Comparison of ENCODE assay signal across 32 cellular contexts in the genomic region with DNA sequence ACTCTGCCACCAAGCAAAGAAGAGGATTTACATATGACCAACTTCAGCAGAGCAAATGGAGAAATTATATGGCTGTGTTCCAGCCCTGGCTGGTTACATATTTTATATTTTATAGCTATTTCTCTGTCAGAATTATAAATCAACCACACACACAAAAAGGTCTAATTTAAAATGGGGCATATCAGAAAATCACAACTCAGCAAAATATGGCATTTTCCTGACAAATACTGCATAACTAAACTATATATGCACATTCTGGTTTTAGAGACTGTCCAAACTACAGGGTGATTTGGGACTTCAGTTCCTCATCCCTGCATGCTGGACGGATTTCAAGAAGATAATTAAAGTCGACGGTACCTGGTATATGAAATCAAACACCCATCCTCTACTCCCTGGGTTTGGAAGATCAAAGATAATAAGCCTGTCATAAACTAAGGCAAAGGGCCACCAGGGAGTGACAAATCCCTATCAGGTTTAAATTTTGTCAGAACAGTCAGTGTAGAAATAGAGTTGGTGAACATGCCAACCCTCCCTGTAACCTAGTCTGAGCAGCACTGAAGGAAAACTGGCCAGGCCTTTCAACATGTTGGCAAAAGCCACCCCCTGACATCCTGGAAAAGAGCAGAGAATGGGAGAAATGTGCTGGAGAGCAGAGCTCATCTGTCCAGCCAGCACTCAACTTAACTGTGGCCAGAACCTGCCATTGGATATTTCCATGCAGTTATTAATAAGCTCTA.
DNase-seq lines count a peak whose midpoint lies in the region; ATAC-seq, FAIRE-seq and TF ChIP-seq lines count a peak whose summit lies in the region.
"Had no signal": no experiment of that assay in that cellular context is flagged by ENCODE, and none has a peak within 500 bp of the region (broad histone marks: within the 10 kb centered on the region; RNA-seq: fewer than 3 reads in every experiment).

No MANE protein-coding gene starts in this region.

- no peaks in the 10 kb centered on the region for H3K79me2 ChIP-seq in K562 (ENCODE audit: control insufficient read depth, insufficient read depth, low read length)

- no peak for TF ChIP-seq RAD21 in K562 (CRISPR knock-in tag; conservative IDR thresholded peaks at IDR 0.05 in 1 of 2, IDR thresholded peaks at IDR 0.05 in 1 of 2)

- H4K20me1 ChIP-seq in K562 (replicated peaks; ENCODE audit: control insufficient read depth, insufficient read depth, low read length): no peaks in the 10 kb centered on the region

- H3K4me1 ChIP-seq in K562 (replicated peaks in 1 of 2; ENCODE audit: control insufficient read depth in 2 of 2, insufficient read depth in 2 of 2, low read length in 2 of 2): peaks cover 0 to 7% of the 10 kb centered on the region in 2 experiments; a peak in 2 of 5 replicates
- peaks cover 12% of the 10 kb centered on the region for H3K4me1 ChIP-seq in mucosa of descending colon (ENCODE audit: low read depth)
- peaks cover 5% of the 10 kb centered on the region for H3K4me1 ChIP-seq in prostate gland (replicated peaks)
- H3K4me1 ChIP-seq: breast epithelium, gastroesophageal sphincter, neural progenitor cell had no signal

- no peak overlapping the region for H3K27ac ChIP-seq in K562 (ENCODE audit: extremely low read depth, low read depth, low read length)
- H3K27ac ChIP-seq in prostate gland: no peak overlapping the region
- H3K27ac ChIP-seq: 22Rv1, gastroesophageal sphincter, neural progenitor cell had no signal

- no peak for FAIRE-seq in K562 (lab: Jason Lieb, UNC)

- no peaks in the 10 kb centered on the region for H3K9me1 ChIP-seq in K562 (ENCODE audit: control insufficient read depth, insufficient read depth, low read length)

- H3K27me3 ChIP-seq in K562 (ENCODE audit: control insufficient read depth in 2 of 2, insufficient read depth in 2 of 2, low read length in 2 of 2) (peaks cover 0 to 6% of the 10 kb centered on the region in 2 experiments; a peak in 1 of 5 replicates), prostate gland (replicated peaks; ENCODE audit: insufficient read depth) (no peaks in the 10 kb centered on the region)
- H3K27me3 ChIP-seq: breast epithelium, gastroesophageal sphincter, neural progenitor cell, Peyer's patch had no signal

- H3K4me1 Mint-ChIP-seq in stimulated activated memory B cell treated with anti-CD40 and anti-IgM and Interleukin-4, amounts not matched to agents 10 μg/mL and 1 μg/mL and 100 μg/mL, for 72 hours: no peaks in the 10 kb centered on the region
- no peaks in the 10 kb centered on the region for H3K4me1 Mint-ChIP-seq in osteocyte (ENCODE audit: unreplicated experiment)
- H3K4me1 Mint-ChIP-seq: activated CD4-positive, alpha-beta memory T cell treated with anti-CD3 and anti-CD28 coated beads, Interleukin-2, amount 10 ng/mL, durations not matched to agents 7 days and 5 days; activated naive CD4-positive, alpha-beta T cell treated with anti-CD3 and anti-CD28 coated beads, Interleukin-2, amount 10 ng/mL, durations not matched to agents 7 days and 5 days had no signal

- no peak overlapping the region for H3K27ac Mint-ChIP-seq in stimulated activated memory B cell treated with anti-CD40 and anti-IgM and Interleukin-4, amounts not matched to agents 10 μg/mL and 1 μg/mL and 100 μg/mL, for 72 hours
- H3K27ac Mint-ChIP-seq in osteocyte (ENCODE audit: unreplicated experiment): no peak overlapping the region
- H3K27ac Mint-ChIP-seq: activated CD4-positive, alpha-beta memory T cell treated with anti-CD3 and anti-CD28 coated beads, Interleukin-2, amount 10 ng/mL, durations not matched to agents 7 days and 5 days; activated naive CD4-positive, alpha-beta T cell treated with anti-CD3 and anti-CD28 coated beads, Interleukin-2, amount 10 ng/mL, durations not matched to agents 7 days and 5 days; activated T-helper 1 cell treated with anti-CD3 and anti-CD28 coated beads, Interleukin-12 subunit alpha, Interleukin-12 subunit beta, Interleukin-2, Interleukin-4 antibody, amounts not matched to agents 30 ng/mL and 10 ng/mL and 1 ng/mL, durations not matched to agents 14 hours and 24 hours and 36 hours; CD14-positive monocyte; HFFc6; neural progenitor cell; T-helper 2 cell treated with Interferon-gamma antibody and Interleukin-4, amounts not matched to agents 5 μg/mL and 100 μg/mL, for 36 hours had no signal

- H3K27me3 Mint-ChIP-seq in stimulated activated memory B cell treated with anti-CD40 and anti-IgM and Interleukin-4, amounts not matched to agents 10 μg/mL and 1 μg/mL and 100 μg/mL, for 72 hours: peaks cover 18% of the 10 kb centered on the region
- peaks cover 3% of the 10 kb centered on the region for H3K27me3 Mint-ChIP-seq in osteocyte (ENCODE audit: unreplicated experiment)

- no peaks in the 10 kb centered on the region for H3K9me3 Mint-ChIP-seq in stimulated activated memory B cell treated with anti-CD40 and anti-IgM and Interleukin-4, amounts not matched to agents 10 μg/mL and 1 μg/mL and 100 μg/mL, for 72 hours
- no peaks in the 10 kb centered on the region for H3K9me3 Mint-ChIP-seq in osteocyte (ENCODE audit: unreplicated experiment)
- H3K9me3 Mint-ChIP-seq: activated CD4-positive, alpha-beta memory T cell treated with anti-CD3 and anti-CD28 coated beads, Interleukin-2, amount 10 ng/mL, durations not matched to agents 7 days and 5 days; activated naive CD4-positive, alpha-beta T cell treated with anti-CD3 and anti-CD28 coated beads, Interleukin-2, amount 10 ng/mL, durations not matched to agents 7 days and 5 days; activated T-helper 1 cell treated with anti-CD3 and anti-CD28 coated beads, Interleukin-12 subunit alpha, Interleukin-12 subunit beta, Interleukin-2, Interleukin-4 antibody, amounts not matched to agents 30 ng/mL and 10 ng/mL and 1 ng/mL, durations not matched to agents 14 hours and 24 hours and 36 hours; HFFc6; neural progenitor cell; T-helper 2 cell treated with Interferon-gamma antibody and Interleukin-4, amounts not matched to agents 5 μg/mL and 100 μg/mL, for 36 hours had no signal

- no peaks in the 10 kb centered on the region for H3K36me3 Mint-ChIP-seq in stimulated activated memory B cell treated with anti-CD40 and anti-IgM and Interleukin-4, amounts not matched to agents 10 μg/mL and 1 μg/mL and 100 μg/mL, for 72 hours
- H3K36me3 Mint-ChIP-seq in osteocyte (ENCODE audit: unreplicated experiment): no peaks in the 10 kb centered on the region
- H3K36me3 Mint-ChIP-seq: activated naive CD4-positive, alpha-beta T cell treated with anti-CD3 and anti-CD28 coated beads, Interleukin-2, amount 10 ng/mL, durations not matched to agents 7 days and 5 days; CD14-positive monocyte; neural progenitor cell had no signal

- no peak for ATAC-seq in K562
- peak; percentile 37 for ATAC-seq in mucosa of descending colon
- ATAC-seq in stimulated activated memory B cell treated with anti-CD40 and anti-IgM and Interleukin-4, amounts not matched to agents 10 μg/mL and 1 μg/mL and 100 μg/mL, for 72 hours: peak; percentile 25
- ATAC-seq in HG03139 (IDR thresholded peaks at IDR 0.05; ENCODE audit: unreplicated experiment): no peak
- ATAC-seq: gastroesophageal sphincter had no signal

- POLR2A ChIA-PET in K562 (lab: Yijun Ruan, JAX): no interaction called here

- TF ChIP-seq CTCF in K562 (IDR thresholded peaks at IDR 0.05 in 2 of 3, conservative IDR thresholded peaks at IDR 0.05 in 1 of 3; ENCODE audit: insufficient read depth in 2 of 3, low read depth in 1 of 3, low read length in 3 of 3) (no peak), mucosa of descending colon (IDR thresholded peaks at IDR 0.05) (no peak), prostate gland (IDR thresholded peaks at IDR 0.05) (no peak), osteocyte (IDR thresholded peaks at IDR 0.05) (no peak)

- intact Hi-C loops in K562 (cut with micrococcal nuclease): no loop called here
- intact Hi-C loops in mucosa of descending colon (cut with DNase I, micrococcal nuclease): no loop called here
- intact Hi-C loops in prostate gland (cut with DNase I): no loop called here

- no peak for TF ChIP-seq EP300 in K562 (IDR thresholded peaks at IDR 0.05; ENCODE audit: low read length)

- H2AFZ ChIP-seq in K562 (ENCODE audit: low read depth, low read length): no peak overlapping the region
- H2AFZ ChIP-seq: neural progenitor cell had no signal

- 8% methylated on average over 3 of the region's 3 CpGs for WGBS in K562 (ENCODE audit: insufficient coverage, low coverage, missing lambda C conversion rate)
- WGBS in prostate gland: 24% methylated on average over 3 of the region's 3 CpGs

- CTCF ChIA-PET in K562 (lab: Yijun Ruan, JAX; ENCODE audit: low intra/inter-chr PET ratio): no interaction called here

- in situ Hi-C loops in K562 (cut with MboI): no loop called here

- H3K36me3 ChIP-seq in K562 (ENCODE audit: control insufficient read depth, insufficient read depth, low read length): no peaks in the 10 kb centered on the region
- no peaks in the 10 kb centered on the region for H3K36me3 ChIP-seq in mucosa of descending colon (ENCODE audit: low read depth)
- no peaks in the 10 kb centered on the region for H3K36me3 ChIP-seq in prostate gland
- H3K36me3 ChIP-seq: breast epithelium, gastroesophageal sphincter, neural progenitor cell, Peyer's patch had no signal

- no peak overlapping the region for H3K9ac ChIP-seq in K562 (ENCODE audit: insufficient read depth in 1 of 2, low read depth in 2 of 2, low read length in 2 of 2)
- H3K9ac ChIP-seq: neural progenitor cell had no signal

- no TSS peak for BruUV-seq in K562 (replicated peaks; lab: Mats Ljungman, UMichigan)

- H3K9me3 ChIP-seq in K562 (replicated peaks; ENCODE audit: control insufficient read depth, insufficient read depth, low read depth, low read length): no peaks in the 10 kb centered on the region
- no peaks in the 10 kb centered on the region for H3K9me3 ChIP-seq in mucosa of descending colon
- H3K9me3 ChIP-seq in prostate gland: no peaks in the 10 kb centered on the region
- H3K9me3 ChIP-seq: breast epithelium, gastroesophageal sphincter, Peyer's patch had no signal

- TF ChIP-seq POLR2A in K562 (conservative IDR thresholded peaks at IDR 0.05): no peak
- TF ChIP-seq POLR2A in prostate gland (IDR thresholded peaks at IDR 0.05): no peak

- H3K4me3 ChIP-seq in K562: no peak overlapping the region
- H3K4me3 ChIP-seq in mucosa of descending colon: no peak overlapping the region
- no peak overlapping the region for H3K4me3 ChIP-seq in prostate gland
- H3K4me3 ChIP-seq: breast epithelium, gastroesophageal sphincter, neural progenitor cell, Peyer's patch had no signal

- no peak overlapping the region for H3K4me2 ChIP-seq in K562 (ENCODE audit: insufficient read depth, low read length)
- H3K4me2 ChIP-seq: neural progenitor cell had no signal

- DNase-seq in NCI-H1092 treated with DMSO at 0.1 percent for 48 hours (lab: John Stamatoyannopoulos, UW): peak; percentile 39
- no peak for DNase-seq in NCI-H1092 (lab: John Stamatoyannopoulos, UW)
- no peak for DNase-seq in K562 (ENCODE audit: extremely low read depth in 1 of 4, low spot score in 3 of 4)
- DNase-seq in mucosa of descending colon: no peak
- no peak for DNase-seq in prostate gland (ENCODE audit: low spot score)
- no peak for DNase-seq in osteocyte (ENCODE audit: extremely low spot score, unreplicated experiment)
- DNase-seq: activated CD4-positive, alpha-beta memory T cell treated with anti-CD3 and anti-CD28 coated beads, Interleukin-2, amount 10 ng/mL, durations not matched to agents 7 days and 5 days; activated CD4-positive, alpha-beta T cell treated with anti-CD3 and anti-CD28 coated beads for 1 hour; activated CD8-positive, alpha-beta memory T cell treated with anti-CD3 and anti-CD28 coated beads, Interleukin-2, amount 50 U/mL, for 48 hours; activated naive CD4-positive, alpha-beta T cell treated with anti-CD3 and anti-CD28 coated beads, Interleukin-2, amount 10 ng/mL, durations not matched to agents 7 days and 5 days; amygdala; Calu3; DMS79 treated with DMSO at 0.1 percent for 48 hours; GF-D8; GOT3; HFFc6; hypothalamus; left cardiac atrium; NCI-H1930; Peyer's patch; posterior cingulate gyrus; SHP77 treated with DMSO at 0.1 percent for 48 hours; stimulated activated naive CD4-positive, alpha-beta T cell had no signal

- no peak overlapping the region for H3K4me3 Mint-ChIP-seq in stimulated activated memory B cell treated with anti-CD40 and anti-IgM and Interleukin-4, amounts not matched to agents 10 μg/mL and 1 μg/mL and 100 μg/mL, for 72 hours
- no peak overlapping the region for H3K4me3 Mint-ChIP-seq in osteocyte (ENCODE audit: unreplicated experiment)
- H3K4me3 Mint-ChIP-seq: activated CD4-positive, alpha-beta memory T cell treated with anti-CD3 and anti-CD28 coated beads, Interleukin-2, amount 10 ng/mL, durations not matched to agents 7 days and 5 days; activated naive CD4-positive, alpha-beta T cell treated with anti-CD3 and anti-CD28 coated beads, Interleukin-2, amount 10 ng/mL, durations not matched to agents 7 days and 5 days; activated T-helper 1 cell treated with anti-CD3 and anti-CD28 coated beads, Interleukin-12 subunit alpha, Interleukin-12 subunit beta, Interleukin-2, Interleukin-4 antibody, amounts not matched to agents 30 ng/mL and 10 ng/mL and 1 ng/mL, durations not matched to agents 14 hours and 24 hours and 36 hours; CD14-positive monocyte; HFFc6; neural progenitor cell; T-helper 2 cell treated with Interferon-gamma antibody and Interleukin-4, amounts not matched to agents 5 μg/mL and 100 μg/mL, for 36 hours had no signal

Comparison
In these comparisons a context has a peak if more than half of its experiments do, and no peak if none do; other contexts are left out.
1. ATAC-seq: peak in mucosa of descending colon (single experiment) and stimulated activated memory B cell treated with anti-CD40 and anti-IgM and Interleukin-4, amounts not matched to agents 10 μg/mL and 1 μg/mL and 100 μg/mL, for 72 hours (single experiment); none in K562 (single experiment) and HG03139 (single experiment).